ENCODE assay signal across 22 cellular contexts in genomic region chr2:3132466-3132865, GRCh38.
DNase-seq lines count a peak whose midpoint lies in the region; ATAC-seq and TF ChIP-seq lines count a peak whose summit lies in the region.
"Had no signal": no experiment of that assay in that cellular context is flagged by ENCODE, and none has a peak within 500 bp of the region (broad histone marks: within the 10 kb centered on the region; RNA-seq: fewer than 3 reads in every experiment).

No MANE protein-coding gene starts in this region.

- H3K36me3 ChIP-seq in H7 (replicated peaks; ENCODE audit: control insufficient read depth, insufficient read depth, low read length) (no peaks in the 10 kb centered on the region), endodermal cell (ENCODE audit: control insufficient read depth, insufficient read depth, low read length) (no peaks in the 10 kb centered on the region), aorta (ENCODE audit: control insufficient read depth in 1 of 2, insufficient read depth in 2 of 2, low read length in 1 of 2) (no peaks in the 10 kb centered on the region), mucosa of descending colon (ENCODE audit: low read depth) (no peaks in the 10 kb centered on the region)

- no peak overlapping the region for H3K27ac ChIP-seq in endodermal cell (ENCODE audit: low read depth, low read length)
- H3K27ac ChIP-seq in aorta (ENCODE audit: low read depth in 1 of 2, low read length in 2 of 2): no peak overlapping the region
- H3K27ac ChIP-seq: A549 had no signal

- DNase-seq in H7 (peak; percentile 8), endodermal cell (peak; percentile 36), osteocyte (ENCODE audit: extremely low spot score, unreplicated experiment) (peak; percentile 77), aorta (no peak), mucosa of descending colon (no peak), NCI-H1694 (lab: John Stamatoyannopoulos, UW) (no peak)
- DNase-seq: Calu3; CD8-positive, alpha-beta memory T cell; DMS79 treated with DMSO at 0.1 percent for 48 hours; GF-D8; MV-4-11; NCI-H1105; NCI-H1436 treated with DMSO at 0.1 percent for 48 hours; NCI-H1930; NCI-H446; NCI-H526 treated with DMSO at 0.1 percent for 48 hours; RPMI8226; SHP77 had no signal

- no peaks in the 10 kb centered on the region for H3K4me1 Mint-ChIP-seq in endodermal cell
- H3K4me1 Mint-ChIP-seq in osteocyte (ENCODE audit: unreplicated experiment): peaks cover 14% of the 10 kb centered on the region
- H3K4me1 Mint-ChIP-seq: CD8-positive, alpha-beta memory T cell had no signal

- H3K27me3 Mint-ChIP-seq in endodermal cell (ENCODE audit: insufficient read depth): peaks cover 2% of the 10 kb centered on the region
- H3K27me3 Mint-ChIP-seq in osteocyte (ENCODE audit: unreplicated experiment): peaks cover under 1% of the 10 kb centered on the region

- H3K9me3 Mint-ChIP-seq in endodermal cell (peaks cover 11% of the 10 kb centered on the region), osteocyte (ENCODE audit: unreplicated experiment) (peaks cover 5% of the 10 kb centered on the region)

- peak; percentile 22 for ATAC-seq in aorta (ENCODE audit: low FRiP score)
- no peak for ATAC-seq in GM21786 (IDR thresholded peaks at IDR 0.05; ENCODE audit: unreplicated experiment)
- ATAC-seq in mucosa of descending colon: no peak

- H3K9ac ChIP-seq in endodermal cell (ENCODE audit: extremely low read depth, low read length, poor library complexity, severe bottlenecking): no peak overlapping the region

- TF ChIP-seq CTCF in endodermal cell (conservative IDR thresholded peaks at IDR 0.05) (no peak), osteocyte (IDR thresholded peaks at IDR 0.05) (no peak), mucosa of descending colon (IDR thresholded peaks at IDR 0.05) (no peak)

- H3K27me3 ChIP-seq in H7 (ENCODE audit: control insufficient read depth, insufficient read depth, low read length) (no peaks in the 10 kb centered on the region), endodermal cell (ENCODE audit: control insufficient read depth, insufficient read depth, low read length, poor library complexity, severe bottlenecking) (no peaks in the 10 kb centered on the region), aorta (ENCODE audit: control insufficient read depth in 1 of 2, insufficient read depth in 2 of 2, low read length in 1 of 2) (no peaks in the 10 kb centered on the region)

- no peak overlapping the region for H3K27ac Mint-ChIP-seq in endodermal cell
- no peak overlapping the region for H3K27ac Mint-ChIP-seq in osteocyte (ENCODE audit: unreplicated experiment)
- H3K27ac Mint-ChIP-seq: CD14-positive monocyte; CD8-positive, alpha-beta memory T cell had no signal

- 91% methylated on average over 10 of the region's 10 CpGs; no CpG with 5 or more reads in 1 of the 2 experiments for WGBS in endodermal cell (ENCODE audit: insufficient coverage in 1 of 2, insufficient read length in 1 of 2), 2 experiments
- WGBS in aorta, 2 donors: 75 to 80% methylated on average over 10 of the region's 10 CpGs

- H3K9me3 ChIP-seq in endodermal cell (ENCODE audit: control insufficient read depth, low read length): peaks cover 7% of the 10 kb centered on the region
- peaks cover 3% of the 10 kb centered on the region for H3K9me3 ChIP-seq in aorta (ENCODE audit: control insufficient read depth, low read length)
- peaks cover 3% of the 10 kb centered on the region for H3K9me3 ChIP-seq in mucosa of descending colon

- H3K4me3 ChIP-seq in H7 (ENCODE audit: insufficient read depth, low read depth, low read length): no peak overlapping the region
- H3K4me3 ChIP-seq in endodermal cell (ENCODE audit: low read length): no peak overlapping the region
- H3K4me3 ChIP-seq in aorta (ENCODE audit: low read length in 2 of 2): no peak overlapping the region
- no peak overlapping the region for H3K4me3 ChIP-seq in mucosa of descending colon
- H3K4me3 ChIP-seq: A549, K562 had no signal

- H3K4me3 Mint-ChIP-seq in endodermal cell (no peak overlapping the region), osteocyte (ENCODE audit: unreplicated experiment) (no peak overlapping the region)
- H3K4me3 Mint-ChIP-seq: CD14-positive monocyte; CD8-positive, alpha-beta memory T cell had no signal

- intact Hi-C loops in aorta (cut with DNase I): no loop called here
- intact Hi-C loops in mucosa of descending colon (cut with DNase I, micrococcal nuclease): no loop called here

- no peaks in the 10 kb centered on the region for H3K36me3 Mint-ChIP-seq in endodermal cell (ENCODE audit: low read depth)
- no peaks in the 10 kb centered on the region for H3K36me3 Mint-ChIP-seq in osteocyte (ENCODE audit: unreplicated experiment)
- H3K36me3 Mint-ChIP-seq: CD14-positive monocyte had no signal

- H3K4me1 ChIP-seq in endodermal cell (ENCODE audit: control insufficient read depth, insufficient read depth, low read length) (no peaks in the 10 kb centered on the region), aorta (ENCODE audit: control insufficient read depth in 1 of 2, insufficient read depth in 2 of 2, low read length in 2 of 2) (no peaks in the 10 kb centered on the region), mucosa of descending colon (ENCODE audit: low read depth) (no peaks in the 10 kb centered on the region)
- H3K4me1 ChIP-seq: A549 had no signal

Comparison
In these comparisons a context has a peak if more than half of its experiments do, and no peak if none do; other contexts are left out.
1. DNase-seq: peak in H7 (single experiment), endodermal cell (single experiment) and osteocyte (single experiment); none in aorta (0 of 2), mucosa of descending colon (0 of 3) and NCI-H1694 (single experiment).